Comparison of ENCODE assay signal across 1 cellular context in the genomic region with DNA sequence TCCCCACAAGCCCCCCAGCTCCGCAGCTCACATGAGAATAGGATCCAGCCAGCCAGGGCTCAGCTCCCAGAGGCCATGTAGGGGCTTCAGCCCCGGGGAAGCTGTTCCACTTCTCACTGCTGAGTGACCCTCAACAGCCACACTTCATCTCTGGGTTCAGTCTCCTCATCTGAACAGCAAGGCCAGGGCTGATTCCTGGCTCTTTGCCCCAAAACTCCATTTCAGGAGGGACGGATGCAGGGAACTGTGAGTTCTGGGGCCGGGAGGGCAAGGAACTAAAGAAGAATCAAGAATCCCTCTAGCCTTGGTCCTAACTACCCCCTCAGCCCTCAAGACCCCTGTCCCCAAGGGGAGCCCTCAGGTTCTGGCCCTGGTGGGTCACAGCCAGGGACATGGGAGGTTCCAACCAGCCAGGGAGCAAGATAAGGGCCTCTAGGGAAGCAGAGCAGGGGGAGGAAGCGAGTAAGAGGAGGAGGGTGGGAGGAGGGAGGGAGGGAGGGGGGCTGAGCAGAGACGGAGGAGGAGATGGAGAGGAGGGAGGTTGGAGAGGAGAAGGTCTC.
TF ChIP-seq lines count a peak whose summit lies in the region.

No MANE protein-coding gene starts in this region.

TF ChIP-seq in WTC11, 78 proteins besides CTCF, POLR2A, EP300 and RAD21 (continued from another document):
- TF ChIP-seq, protein P1, sequence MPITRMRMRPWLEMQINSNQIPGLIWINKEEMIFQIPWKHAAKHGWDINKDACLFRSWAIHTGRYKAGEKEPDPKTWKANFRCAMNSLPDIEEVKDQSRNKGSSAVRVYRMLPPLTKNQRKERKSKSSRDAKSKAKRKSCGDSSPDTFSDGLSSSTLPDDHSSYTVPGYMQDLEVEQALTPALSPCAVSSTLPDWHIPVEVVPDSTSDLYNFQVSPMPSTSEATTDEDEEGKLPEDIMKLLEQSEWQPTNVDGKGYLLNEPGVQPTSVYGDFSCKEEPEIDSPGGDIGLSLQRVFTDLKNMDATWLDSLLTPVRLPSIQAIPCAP (CRISPR knock-in tag; IDR thresholded peaks at IDR 0.05), result no peak
- TF ChIP-seq JAZF1 (CRISPR knock-in tag; IDR thresholded peaks at IDR 0.05) (no peak), PRRX2 (CRISPR knock-in tag; IDR thresholded peaks at IDR 0.05) (no peak), FOXJ3 (CRISPR knock-in tag; IDR thresholded peaks at IDR 0.05; ENCODE audit: borderline replicate concordance) (no peak), ATF1 (CRISPR knock-in tag; IDR thresholded peaks at IDR 0.05) (no peak), GRHL2 (CRISPR knock-in tag; IDR thresholded peaks at IDR 0.05; ENCODE audit: insufficient replicate concordance, severe bottlenecking) (no peak)
- TF ChIP-seq, protein P2, sequence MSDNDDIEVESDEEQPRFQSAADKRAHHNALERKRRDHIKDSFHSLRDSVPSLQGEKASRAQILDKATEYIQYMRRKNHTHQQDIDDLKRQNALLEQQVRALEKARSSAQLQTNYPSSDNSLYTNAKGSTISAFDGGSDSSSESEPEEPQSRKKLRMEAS (CRISPR knock-in tag; IDR thresholded peaks at IDR 0.05), result no peak
- TF ChIP-seq, protein P3, sequence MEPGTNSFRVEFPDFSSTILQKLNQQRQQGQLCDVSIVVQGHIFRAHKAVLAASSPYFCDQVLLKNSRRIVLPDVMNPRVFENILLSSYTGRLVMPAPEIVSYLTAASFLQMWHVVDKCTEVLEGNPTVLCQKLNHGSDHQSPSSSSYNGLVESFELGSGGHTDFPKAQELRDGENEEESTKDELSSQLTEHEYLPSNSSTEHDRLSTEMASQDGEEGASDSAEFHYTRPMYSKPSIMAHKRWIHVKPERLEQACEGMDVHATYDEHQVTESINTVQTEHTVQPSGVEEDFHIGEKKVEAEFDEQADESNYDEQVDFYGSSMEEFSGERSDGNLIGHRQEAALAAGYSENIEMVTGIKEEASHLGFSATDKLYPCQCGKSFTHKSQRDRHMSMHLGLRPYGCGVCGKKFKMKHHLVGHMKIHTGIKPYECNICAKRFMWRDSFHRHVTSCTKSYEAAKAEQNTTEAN (CRISPR knock-in tag; IDR thresholded peaks at IDR 0.05), result no peak
- TF ChIP-seq, protein P4, sequence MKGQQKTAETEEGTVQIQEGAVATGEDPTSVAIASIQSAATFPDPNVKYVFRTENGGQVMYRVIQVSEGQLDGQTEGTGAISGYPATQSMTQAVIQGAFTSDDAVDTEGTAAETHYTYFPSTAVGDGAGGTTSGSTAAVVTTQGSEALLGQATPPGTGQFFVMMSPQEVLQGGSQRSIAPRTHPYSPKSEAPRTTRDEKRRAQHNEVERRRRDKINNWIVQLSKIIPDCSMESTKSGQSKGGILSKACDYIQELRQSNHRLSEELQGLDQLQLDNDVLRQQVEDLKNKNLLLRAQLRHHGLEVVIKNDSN (CRISPR knock-in tag; IDR thresholded peaks at IDR 0.05), result no peak
